Comparison of ENCODE assay signal across 8 cellular contexts in genomic region chr5:150001660-150002493, GRCh38. TPM values are rescaled to one million over a fixed set of nuclear protein-coding genes. Genes with fewer than 3 reads are reported as not detected.
A peak's percentile ranks its signal among the peaks of the same experiment; 100 is the strongest.
DNase-seq lines count a peak whose midpoint lies in the region; ATAC-seq and TF ChIP-seq lines count a peak whose summit lies in the region.

No MANE protein-coding gene starts in this region.

- no peaks in the 10 kb centered on the region for H3K9me3 ChIP-seq in left lung

- H3K4me1 Mint-ChIP-seq in activated B cell treated with CpG ODN at 0.5 μM for 24 hours, result peaks cover 28% of the 10 kb centered on the region
- H3K4me1 Mint-ChIP-seq in chondrocyte (ENCODE audit: low read depth), result peaks cover 43% of the 10 kb centered on the region

- H3K4me3 ChIP-seq in left lung, result peak overlapping the region; percentile 90 to 94

- ATAC-seq in HG02759 (IDR thresholded peaks at IDR 0.05; ENCODE audit: unreplicated experiment) (peak; percentile 56), activated B cell treated with CpG ODN at 0.5 μM for 24 hours (ENCODE audit: low read depth) (peak; percentile 53), left lung (peak; percentile 54)

- CTCF ChIA-PET in activated B cell treated with CpG ODN at 0.5 μM for 24 hours (lab: Charles Lee), result interaction anchor here (2.8 kb wide), 1 partner anchor 168 kb away, joined by 9 read pairs; no protein-coding TSS in a partner anchor

- H3K4me1 ChIP-seq in left lung, result peaks cover 13 to 39% of the 10 kb centered on the region in 2 donors

- no peak for TF ChIP-seq CTCF in activated B cell treated with CpG ODN at 0.5 μM for 24 hours (IDR thresholded peaks at IDR 0.05)
- TF ChIP-seq CTCF in chondrocyte (IDR thresholded peaks at IDR 0.05), result peak; percentile 79
- TF ChIP-seq CTCF in left lung (IDR thresholded peaks at IDR 0.05), result peak; percentile 38 to 69

- H3K36me3 Mint-ChIP-seq in activated B cell treated with CpG ODN at 0.5 μM for 24 hours (ENCODE audit: low read depth) (peaks cover 38% of the 10 kb centered on the region), chondrocyte (ENCODE audit: low read depth) (peaks cover 6% of the 10 kb centered on the region)

- peaks cover 0 to 33% of the 10 kb centered on the region in 2 donors for H3K36me3 ChIP-seq in left lung

- POLR2A ChIA-PET in activated B cell treated with CpG ODN at 0.5 μM for 24 hours (lab: Charles Lee), result interaction anchor here (0.6 to 2.6 kb wide), 4 partner anchors 41 to 1081 kb away, joined by 3 to 39 read pairs (median 9); partner anchors contain the start of genes CSNK1A1 and SLC26A2

- intact Hi-C loops in activated B cell treated with CpG ODN at 0.5 μM for 24 hours (cut with micrococcal nuclease), result loop anchor here (1.0 to 5.0 kb wide), 7 partner anchors 10 to 1770 kb away; partner anchors contain the start of genes G3BP1, PPARGC1B and TCOF1
- intact Hi-C loops in left lung (cut with DNase I), result no loop called here

- peak; percentile 29 for DNase-seq in NCI-H2196 (lab: John Stamatoyannopoulos, UW; ENCODE audit: unreplicated experiment)
- no peak for DNase-seq in NCI-H2196 treated with DMSO at 0.1 percent for 48 hours (lab: John Stamatoyannopoulos, UW; ENCODE audit: unreplicated experiment)
- peak; percentile 36 for DNase-seq in NCI-H146 (lab: John Stamatoyannopoulos, UW)
- DNase-seq in activated B cell treated with CpG ODN at 0.5 μM for 24 hours, result peak; percentile 21
- no peak for DNase-seq in chondrocyte (ENCODE audit: low spot score)
- peak in 1 of 2 donors; percentile 49 for DNase-seq in left lung
- DNase-seq in stimulated activated CD4-positive, alpha-beta T cell treated with anti-CD3 and anti-CD28 coated beads, TNF-alpha, amount 100 ng/mL, for 1 hour (ENCODE audit: low read depth in 3 of 3, low spot score in 1 of 3), result peak; percentile 9 to 25 (median 16)

- no peaks in the 10 kb centered on the region for H3K27me3 ChIP-seq in left lung

- H3K9me3 Mint-ChIP-seq in activated B cell treated with CpG ODN at 0.5 μM for 24 hours, result no peaks in the 10 kb centered on the region
- H3K9me3 Mint-ChIP-seq in chondrocyte (ENCODE audit: low read depth), result no peaks in the 10 kb centered on the region

- H3K27me3 Mint-ChIP-seq in activated B cell treated with CpG ODN at 0.5 μM for 24 hours, result no peaks in the 10 kb centered on the region
- H3K27me3 Mint-ChIP-seq in chondrocyte (ENCODE audit: low read depth), result no peaks in the 10 kb centered on the region

- peak overlapping the region; percentile 89 for H3K27ac Mint-ChIP-seq in activated B cell treated with CpG ODN at 0.5 μM for 24 hours
- H3K27ac Mint-ChIP-seq in chondrocyte (ENCODE audit: unreplicated experiment), result peak overlapping the region; percentile 76

- H3K4me3 Mint-ChIP-seq in activated B cell treated with CpG ODN at 0.5 μM for 24 hours, result peak overlapping the region; percentile 95
- H3K4me3 Mint-ChIP-seq in chondrocyte (ENCODE audit: unreplicated experiment), result peak overlapping the region; percentile 85

- H3K27ac ChIP-seq in left lung, result peak overlapping the region; percentile 92 to 96

RNA-seq across cellular contexts. Expression of gene HMGXB3, which starts 1.3 kb away (rescaled TPM):
- total RNA-seq in activated B cell treated with CpG ODN at 0.5 μM for 24 hours (28.5 and 36.8 TPM in 2 replicates), chondrocyte (40.7 to 57.9 TPM (median 44.2 TPM) in 3 replicates), left lung (10 to 100 TPM; 27.5 to 37.1 TPM)

RNA-seq across cellular contexts. Expression of gene TIGD6, which starts 1.4 kb away (rescaled TPM):
- 3.5 and 4.2 TPM in 2 replicates for total RNA-seq in activated B cell treated with CpG ODN at 0.5 μM for 24 hours
- 5.3 to 7.4 TPM (median 5.7 TPM) in 3 replicates for total RNA-seq in chondrocyte
- 1 to 10 TPM; 4.1 to 5.8 TPM for total RNA-seq in left lung

RNA-seq across cellular contexts. Expression of gene SLC26A2, which starts 41.3 kb away (rescaled TPM):
- total RNA-seq in activated B cell treated with CpG ODN at 0.5 μM for 24 hours, result 8.9 and 11.0 TPM in 2 replicates
- total RNA-seq in chondrocyte, result 46.8 to 63.2 TPM (median 48.1 TPM) in 3 replicates
- 10 to 100 TPM; 14.3 to 18.5 TPM for total RNA-seq in left lung

RNA-seq across cellular contexts. Expression of gene PDE6A, which starts 57.3 kb away (rescaled TPM):
- total RNA-seq in activated B cell treated with CpG ODN at 0.5 μM for 24 hours (not detected in 2 replicates), chondrocyte (0.07 to 0.12 TPM (median 0.08 TPM) in 3 replicates), left lung (not detected)

Comparison
In these comparisons a context has a peak if more than half of its experiments do, and no peak if none do; other contexts are left out.
1. DNase-seq: peak in NCI-H2196 (single experiment), NCI-H146 (single experiment), activated B cell treated with CpG ODN at 0.5 μM for 24 hours (single experiment) and stimulated activated CD4-positive, alpha-beta T cell treated with anti-CD3 and anti-CD28 coated beads, TNF-alpha, amount 100 ng/mL, for 1 hour (3 of 3); none in NCI-H2196 treated with DMSO at 0.1 percent for 48 hours (single experiment) and chondrocyte (single experiment).
2. Peak in every context shown above with its lines, with median percentiles within 50 percentile points of each other: ATAC-seq.